ENCODE assay signal across 26 cellular contexts in genomic region chr1:222933273-222933672, GRCh38.
"Had no signal": no experiment of that assay in that cellular context is flagged by ENCODE, and none has a peak within 500 bp of the region (broad histone marks: within the 10 kb centered on the region; RNA-seq: fewer than 3 reads in every experiment).

No MANE protein-coding gene starts in this region.

- H3K27ac ChIP-seq: ovary, right atrium auricular region, right lobe of liver, tibial nerve, vagina had no signal

- H3K9me3 ChIP-seq: mucosa of descending colon, ovary, right atrium auricular region, right lobe of liver, tibial nerve, vagina had no signal

- H3K27me3 ChIP-seq: ovary, right atrium auricular region, right lobe of liver, tibial nerve, vagina had no signal

- H3K4me3 ChIP-seq: lung, mucosa of descending colon, ovary, right atrium auricular region, right lobe of liver, smooth muscle cell, tibial nerve, vagina had no signal

- H3K36me3 ChIP-seq: ovary, right atrium auricular region, right lobe of liver, tibial nerve, vagina had no signal

- H3K4me2 ChIP-seq: smooth muscle cell had no signal

- DNase-seq: hypothalamus; immature natural killer cell; islet precursor cell; kidney glomerular epithelial cell; left cardiac atrium; mesendoderm; midbrain; mucosa of descending colon; naive thymus-derived CD4-positive, alpha-beta T cell; ovary; right lobe of liver; stimulated activated CD4-positive, alpha-beta T cell treated with anti-CD3 and anti-CD28 coated beads, Interleukin-1b, Interleukin-23, amount 100 ng/mL, for 48 hours; stimulated activated CD4-positive, alpha-beta T cell treated with anti-CD3 and anti-CD28 coated beads, Interleukin-2, amount 100 ng/mL, for 48 hours; stimulated activated CD4-positive, alpha-beta T cell treated with anti-CD3 and anti-CD28 coated beads, Interleukin-4, amount 100 ng/mL, for 4 hours; stimulated activated CD8-positive, alpha-beta memory T cell treated with anti-CD3 and anti-CD28 coated beads, Interleukin-4, amount 100 ng/mL, for 48 hours; stimulated activated naive CD4-positive, alpha-beta T cell treated with Interleukin-2 at 50 U/mL for 16 hours; stimulated activated naive CD8-positive, alpha-beta T cell treated with anti-CD3 and anti-CD28 coated beads, Interleukin-15, amount 100 ng/mL, for 72 hours; substantia nigra had no signal

- ATAC-seq: left cardiac atrium; left lobe of liver; mucosa of descending colon; naive thymus-derived CD4-positive, alpha-beta T cell; natural killer cell treated with Interleukin-12 subunit alpha and Interleukin-12 subunit beta and Interleukin-15 and Interleukin-18, amount 100 ng/mL, for 72 hours; right lobe of liver; stimulated activated memory B cell treated with anti-CD40 and anti-IgM and Interleukin-4, amounts not matched to agents 10 μg/mL and 1 μg/mL and 100 μg/mL, for 72 hours; stimulated activated naive CD8-positive, alpha-beta T cell treated with anti-CD3 and anti-CD28 coated beads, Interleukin-15, amount 100 ng/mL, for 72 hours had no signal
